Comparison of ENCODE assay signal across 12 cellular contexts in genomic region chr5:111225926-111226325, GRCh38. TPM values are rescaled to one million over a fixed set of nuclear protein-coding genes. Genes with fewer than 3 reads are reported as not detected.
A peak's percentile ranks its signal among the peaks of the same experiment; 100 is the strongest.
DNase-seq lines count a peak whose midpoint lies in the region; ATAC-seq and TF ChIP-seq lines count a peak whose summit lies in the region.
"Had no signal": no experiment of that assay in that cellular context is flagged by ENCODE, and none has a peak within 500 bp of the region (broad histone marks: within the 10 kb centered on the region; RNA-seq: fewer than 3 reads in every experiment).

No MANE protein-coding gene starts in this region.

- H3K4me1 ChIP-seq in thymus (ENCODE audit: control insufficient read depth, insufficient read depth, low read length) (peaks cover 19% of the 10 kb centered on the region), foreskin keratinocyte (peaks cover 9% of the 10 kb centered on the region)

- peaks cover 7% of the 10 kb centered on the region for H3K36me3 Mint-ChIP-seq in activated T-cell treated with anti-CD3 and anti-CD28 coated beads, Interleukin-2, amount 50 U/mL, for 4 hours (ENCODE audit: insufficient read depth)
- H3K36me3 Mint-ChIP-seq in activated naive CD4-positive, alpha-beta T cell treated with anti-CD3 and anti-CD28 coated beads, Interleukin-2, amount 50 U/mL, for 24 hours: peaks cover 6% of the 10 kb centered on the region

- DNase-seq in activated T-cell treated with anti-CD3 and anti-CD28 coated beads, Interleukin-2, amount 50 U/mL, for 4 hours: no peak
- DNase-seq in activated T-cell treated with anti-CD3 and anti-CD28 coated beads, Interleukin-2, amount 50 U/mL, for 48 hours: no peak
- no peak for DNase-seq in foreskin keratinocyte
- no peak for DNase-seq in HT-29 (ENCODE audit: low spot score)
- DNase-seq in stimulated activated CD4-positive, alpha-beta T cell treated with anti-CD3 and anti-CD28 coated beads, Interleukin-4, amount 100 ng/mL, for 1 hour: no peak
- DNase-seq: ACHN; activated CD4-positive, alpha-beta T cell treated with anti-CD3 and anti-CD28 coated beads for 1 hour; NCI-H2171; SHP77 treated with DMSO at 0.1 percent for 48 hours had no signal

- no peaks in the 10 kb centered on the region for H3K27me3 Mint-ChIP-seq in activated T-cell treated with anti-CD3 and anti-CD28 coated beads, Interleukin-2, amount 50 U/mL, for 4 hours (ENCODE audit: low read depth)
- H3K27me3 Mint-ChIP-seq in activated naive CD4-positive, alpha-beta T cell treated with anti-CD3 and anti-CD28 coated beads, Interleukin-2, amount 50 U/mL, for 24 hours: no peaks in the 10 kb centered on the region

- no peaks in the 10 kb centered on the region for H3K36me3 ChIP-seq in thymus (ENCODE audit: control insufficient read depth, insufficient read depth)

- H3K4me3 ChIP-seq in thymus (ENCODE audit: low read length): peak overlapping the region; percentile 64

- peak overlapping the region; percentile 99 for H3K27ac Mint-ChIP-seq in activated naive CD4-positive, alpha-beta T cell treated with anti-CD3 and anti-CD28 coated beads, Interleukin-2, amount 50 U/mL, for 24 hours

- peaks cover 65% of the 10 kb centered on the region for H3K4me1 Mint-ChIP-seq in activated T-cell treated with anti-CD3 and anti-CD28 coated beads, Interleukin-2, amount 50 U/mL, for 4 hours (ENCODE audit: low read depth)
- H3K4me1 Mint-ChIP-seq in activated naive CD4-positive, alpha-beta T cell treated with anti-CD3 and anti-CD28 coated beads, Interleukin-2, amount 50 U/mL, for 24 hours: peaks cover 59% of the 10 kb centered on the region

- H3K27ac ChIP-seq in thymus (ENCODE audit: low read depth): peak overlapping the region; percentile 20
- H3K27ac ChIP-seq in foreskin keratinocyte: no peak overlapping the region

- H3K27me3 ChIP-seq in thymus (ENCODE audit: control insufficient read depth, insufficient read depth): no peaks in the 10 kb centered on the region
- peaks cover 26% of the 10 kb centered on the region for H3K27me3 ChIP-seq in foreskin keratinocyte

- peak overlapping the region; percentile 95 for H3K4me3 Mint-ChIP-seq in activated T-cell treated with anti-CD3 and anti-CD28 coated beads, Interleukin-2, amount 50 U/mL, for 4 hours
- H3K4me3 Mint-ChIP-seq in activated naive CD4-positive, alpha-beta T cell treated with anti-CD3 and anti-CD28 coated beads, Interleukin-2, amount 50 U/mL, for 24 hours: peak overlapping the region; percentile 97

- peak; percentile 23 to 26 for ATAC-seq in activated T-cell treated with anti-CD3 and anti-CD28 coated beads, Interleukin-2, amount 50 U/mL, for 4 hours
- peak; percentile 26 for ATAC-seq in HG02970 (IDR thresholded peaks at IDR 0.05; ENCODE audit: low FRiP score, unreplicated experiment)
- ATAC-seq in foreskin keratinocyte: no peak

- 41% methylated on average over 4 of the region's 4 CpGs for WGBS in thymus

- H3K9me3 ChIP-seq in thymus (ENCODE audit: control insufficient read depth): no peaks in the 10 kb centered on the region

- H3K9me3 Mint-ChIP-seq in activated T-cell treated with anti-CD3 and anti-CD28 coated beads, Interleukin-2, amount 50 U/mL, for 4 hours: no peaks in the 10 kb centered on the region
- no peaks in the 10 kb centered on the region for H3K9me3 Mint-ChIP-seq in activated naive CD4-positive, alpha-beta T cell treated with anti-CD3 and anti-CD28 coated beads, Interleukin-2, amount 50 U/mL, for 24 hours

- no peak for TF ChIP-seq CTCF in foreskin keratinocyte (conservative IDR thresholded peaks at IDR 0.05)

RNA-seq across cellular contexts. Expression of gene CAMK4, which starts 1.7 kb away (rescaled TPM):
- 10 to 100 TPM; 35.5 to 49.5 (median 36.9) TPM for total RNA-seq in activated T-cell treated with anti-CD3 and anti-CD28 coated beads, Interleukin-2, amount 50 U/mL, for 4 hours
- polyA plus RNA-seq in thymus: 30.7 TPM
- 2.5 and 3.8 TPM in 2 replicates for total RNA-seq in foreskin keratinocyte
- polyA plus RNA-seq in foreskin keratinocyte: 0.41 and 1.2 TPM in 2 replicates
- total RNA-seq in HT-29 (2014; rRNA removed; shearing (Covaris generic)): not detected in 2 replicates
